Comparison of ENCODE assay signal across 21 cellular contexts in the genomic region with DNA sequence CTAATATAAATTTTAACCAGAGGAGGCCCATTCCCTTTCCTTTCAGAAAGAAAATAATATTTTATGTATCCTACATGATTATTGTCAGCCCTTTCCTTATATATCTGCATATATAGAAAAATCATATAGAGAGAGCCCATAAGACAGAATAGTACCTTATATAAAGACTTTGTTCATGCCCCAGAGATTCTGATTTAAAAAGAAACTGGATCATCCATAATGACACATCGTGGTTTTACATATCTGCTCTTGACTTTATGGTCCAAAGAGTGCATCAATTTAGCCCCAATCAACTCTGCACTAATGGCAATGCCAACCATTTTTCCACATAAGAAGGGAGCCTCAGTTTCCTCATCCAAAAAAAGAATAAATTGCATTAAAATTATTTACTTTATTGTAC.
"Had no signal": no experiment of that assay in that cellular context is flagged by ENCODE, and none has a peak within 500 bp of the region (broad histone marks: within the 10 kb centered on the region; RNA-seq: fewer than 3 reads in every experiment).

No MANE protein-coding gene starts in this region.

- DNase-seq: activated CD4-positive, alpha-beta T cell treated with anti-CD3 and anti-CD28 coated beads for 36 hours; activated CD4-positive, alpha-beta T cell treated with anti-CD3 and anti-CD28 coated beads, Interleukin-2, amount 10 ng/mL, durations not matched to agents 24 days and 14 days; activated CD4-positive, CD25-positive, alpha-beta regulatory T cell; activated CD4-positive, CD25-positive, alpha-beta regulatory T cell treated with anti-CD3 and anti-CD28 coated beads, Interleukin-2, amount 50 U/mL, for 72 hours; activated CD8-positive, alpha-beta memory T cell treated with anti-CD3 and anti-CD28 coated beads, Interleukin-2, amount 50 U/mL, for 48 hours; activated effector memory CD4-positive, alpha-beta T cell treated with anti-CD3 and anti-CD28 coated beads, Interleukin-2, amount 50 U/mL, for 16 hours; activated naive CD4-positive, alpha-beta T cell treated with anti-CD3 and anti-CD28 coated beads for 36 hours; activated naive CD8-positive, alpha-beta T cell treated with anti-CD3 and anti-CD28 coated beads, Interleukin-2, amount 10 ng/mL, durations not matched to agents 7 days and 5 days; amniotic stem cell; anterior cingulate cortex; brain microvascular endothelial cell; dorsolateral prefrontal cortex; effector memory CD4-positive, alpha-beta T cell; endodermal cell; foreskin fibroblast; head of caudate nucleus; T-helper 2 cell had no signal

- H3K9me3 Mint-ChIP-seq: activated naive CD4-positive, alpha-beta T cell treated with anti-CD3 and anti-CD28 coated beads for 36 hours; activated T-helper 17 cell treated with anti-CD3 and anti-CD28 coated beads, Interleukin-2, amount 50 U/mL, for 72 hours; central memory CD8-positive, alpha-beta T cell; endodermal cell had no signal

- H3K27ac Mint-ChIP-seq: activated CD4-positive, alpha-beta T cell treated with anti-CD3 and anti-CD28 coated beads, Interleukin-2, amount 10 ng/mL, durations not matched to agents 24 days and 14 days; activated naive CD4-positive, alpha-beta T cell treated with anti-CD3 and anti-CD28 coated beads for 36 hours; activated naive CD8-positive, alpha-beta T cell treated with anti-CD3 and anti-CD28 coated beads, Interleukin-2, amount 10 ng/mL, durations not matched to agents 7 days and 5 days; activated T-helper 17 cell treated with anti-CD3 and anti-CD28 coated beads, Interleukin-2, amount 50 U/mL, for 72 hours; dendritic cell treated with granulocyte-macrophage colony-stimulating factor and Interleukin-4, amounts not matched to agents 40 ng/mL and 50 ng/mL, for 4 days; endodermal cell had no signal

- H3K4me1 Mint-ChIP-seq: activated T-helper 17 cell treated with anti-CD3 and anti-CD28 coated beads, Interleukin-2, amount 50 U/mL, for 72 hours; central memory CD8-positive, alpha-beta T cell; endodermal cell had no signal

- H3K27me3 Mint-ChIP-seq: activated CD4-positive, alpha-beta T cell treated with anti-CD3 and anti-CD28 coated beads, Interleukin-2, amount 10 ng/mL, durations not matched to agents 24 days and 14 days; activated naive CD8-positive, alpha-beta T cell treated with anti-CD3 and anti-CD28 coated beads, Interleukin-2, amount 10 ng/mL, durations not matched to agents 7 days and 5 days; dendritic cell treated with granulocyte-macrophage colony-stimulating factor and Interleukin-4, amounts not matched to agents 40 ng/mL and 50 ng/mL, for 4 days had no signal

- ATAC-seq: activated CD4-positive, alpha-beta T cell treated with anti-CD3 and anti-CD28 coated beads for 36 hours; activated T-helper 17 cell treated with anti-CD3 and anti-CD28 coated beads, Interleukin-2, amount 50 U/mL, for 72 hours; esophagus mucosa had no signal

- H3K36me3 Mint-ChIP-seq: activated naive CD8-positive, alpha-beta T cell treated with anti-CD3 and anti-CD28 coated beads, Interleukin-2, amount 10 ng/mL, durations not matched to agents 7 days and 5 days had no signal

- H3K4me3 Mint-ChIP-seq: activated CD4-positive, alpha-beta T cell treated with anti-CD3 and anti-CD28 coated beads for 36 hours; activated CD4-positive, alpha-beta T cell treated with anti-CD3 and anti-CD28 coated beads, Interleukin-2, amount 10 ng/mL, durations not matched to agents 24 days and 14 days; activated naive CD4-positive, alpha-beta T cell treated with anti-CD3 and anti-CD28 coated beads for 36 hours; activated naive CD8-positive, alpha-beta T cell treated with anti-CD3 and anti-CD28 coated beads, Interleukin-2, amount 10 ng/mL, durations not matched to agents 7 days and 5 days; activated T-helper 17 cell treated with anti-CD3 and anti-CD28 coated beads, Interleukin-2, amount 50 U/mL, for 72 hours; central memory CD8-positive, alpha-beta T cell; dendritic cell treated with granulocyte-macrophage colony-stimulating factor and Interleukin-4, amounts not matched to agents 40 ng/mL and 50 ng/mL, for 4 days; endodermal cell had no signal
